ENCODE assay signal across 18 cellular contexts in the genomic region with DNA sequence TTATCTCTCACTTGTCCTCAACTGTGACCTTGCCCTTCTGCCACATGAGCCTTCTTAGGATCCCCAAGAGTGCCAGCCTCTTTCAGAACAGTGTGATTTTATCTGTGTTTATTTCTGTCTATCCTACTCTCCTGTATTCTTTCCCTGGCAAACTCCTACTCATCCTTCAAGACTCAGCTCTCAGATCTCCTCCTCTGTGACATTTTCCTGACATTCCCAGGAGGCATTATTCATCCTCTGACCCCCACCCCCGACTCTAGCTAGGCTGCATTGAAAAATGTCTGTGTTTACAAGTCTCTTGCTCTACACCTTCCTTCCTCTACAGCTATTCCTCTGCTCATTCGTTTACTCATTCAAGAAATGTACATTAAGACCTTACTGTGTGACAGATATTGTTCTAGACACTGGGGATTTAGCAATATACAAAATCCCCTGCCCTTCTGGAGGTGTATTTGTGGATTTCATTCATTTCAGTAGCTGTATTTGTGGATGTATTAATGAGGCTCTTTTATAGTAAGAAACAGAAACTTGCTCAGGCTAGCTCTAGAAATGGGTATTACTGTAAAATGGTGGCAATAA.
DNase-seq lines count a peak whose midpoint lies in the region; ATAC-seq, FAIRE-seq and TF ChIP-seq lines count a peak whose summit lies in the region.
"Had no signal": no experiment of that assay in that cellular context is flagged by ENCODE, and none has a peak within 500 bp of the region (broad histone marks: within the 10 kb centered on the region; RNA-seq: fewer than 3 reads in every experiment).

No MANE protein-coding gene starts in this region.

- H3K9me1 ChIP-seq in keratinocyte (ENCODE audit: control insufficient read depth, extremely low read depth, insufficient read depth, low read length) = no peaks in the 10 kb centered on the region

- no peak overlapping the region for H3K4me3 Mint-ChIP-seq in stimulated activated effector memory CD8-positive, alpha-beta T cell treated with anti-CD3 and anti-CD28 coated beads, Interleukin-12 subunit alpha, Interleukin-12 subunit beta, amount 100 ng/mL, for 72 hours
- H3K4me3 Mint-ChIP-seq: mesothelial cell of epicardium, nephron, T-helper 17 cell had no signal

- ATAC-seq in stimulated activated effector memory CD8-positive, alpha-beta T cell treated with anti-CD3 and anti-CD28 coated beads, Interleukin-12 subunit alpha, Interleukin-12 subunit beta, amount 100 ng/mL, for 72 hours = peak; percentile 55
- ATAC-seq in GM18907 (IDR thresholded peaks at IDR 0.05; ENCODE audit: unreplicated experiment) (no peak), mucosa of descending colon (no peak)
- ATAC-seq: T-helper 17 cell had no signal

- no peak overlapping the region for H3K9ac ChIP-seq in keratinocyte (ENCODE audit: control insufficient read depth, extremely low read depth, insufficient read depth, low read length)

- no peaks in the 10 kb centered on the region for H3K9me3 Mint-ChIP-seq in stimulated activated effector memory CD8-positive, alpha-beta T cell treated with anti-CD3 and anti-CD28 coated beads, Interleukin-12 subunit alpha, Interleukin-12 subunit beta, amount 100 ng/mL, for 72 hours

- no peaks in the 10 kb centered on the region for H3K4me1 Mint-ChIP-seq in stimulated activated effector memory CD8-positive, alpha-beta T cell treated with anti-CD3 and anti-CD28 coated beads, Interleukin-12 subunit alpha, Interleukin-12 subunit beta, amount 100 ng/mL, for 72 hours
- H3K4me1 Mint-ChIP-seq: T-helper 17 cell had no signal

- peak overlapping the region; percentile 30 for H2AFZ ChIP-seq in keratinocyte (ENCODE audit: control insufficient read depth, low read length)

- H3K27ac Mint-ChIP-seq in stimulated activated effector memory CD8-positive, alpha-beta T cell treated with anti-CD3 and anti-CD28 coated beads, Interleukin-12 subunit alpha, Interleukin-12 subunit beta, amount 100 ng/mL, for 72 hours = no peak overlapping the region
- H3K27ac Mint-ChIP-seq: mesothelial cell of epicardium, nephron, T-helper 17 cell had no signal

- H3K4me2 ChIP-seq in keratinocyte (ENCODE audit: control insufficient read depth, extremely low read depth, insufficient read depth, low read depth, low read length) = no peak overlapping the region

- dilution Hi-C loops in keratinocyte (cut with MboI; ENCODE audit: extremely low pct_ligation_motif_present, low sequenced_read_pairs) = no loop called here

- intact Hi-C loops in mucosa of descending colon (cut with DNase I, micrococcal nuclease) = no loop called here

- POLR2A ChIA-PET in HEK293 (lab: Yijun Ruan, JAX) = interaction anchor here (1.1 kb wide), 1 partner anchor 104 kb away, joined by 5 read pairs; a partner anchor contains a TSS

- H3K36me3 Mint-ChIP-seq in stimulated activated effector memory CD8-positive, alpha-beta T cell treated with anti-CD3 and anti-CD28 coated beads, Interleukin-12 subunit alpha, Interleukin-12 subunit beta, amount 100 ng/mL, for 72 hours = no peaks in the 10 kb centered on the region

- no peaks in the 10 kb centered on the region for H3K79me2 ChIP-seq in keratinocyte (ENCODE audit: control insufficient read depth, insufficient read depth, low read length)

- H3K9me3 ChIP-seq in HEK293 (ENCODE audit: control insufficient read depth, insufficient read depth, low read depth, low read length) (no peaks in the 10 kb centered on the region), WERI-Rb-1 (ENCODE audit: severe bottlenecking) (peaks cover 6% of the 10 kb centered on the region), keratinocyte (ENCODE audit: control insufficient read depth, low read depth, low read length) (no peaks in the 10 kb centered on the region), mucosa of descending colon (peaks cover 3% of the 10 kb centered on the region)

- H3K27me3 ChIP-seq in WERI-Rb-1 (ENCODE audit: insufficient read depth, low read depth, severe bottlenecking) = no peaks in the 10 kb centered on the region
- no peaks in the 10 kb centered on the region for H3K27me3 ChIP-seq in keratinocyte (ENCODE audit: control insufficient read depth, extremely low read depth, insufficient read depth, low read length)

- H3K4me1 ChIP-seq in HEK293 (ENCODE audit: control insufficient read depth, insufficient read depth, low read length) = peaks cover 12% of the 10 kb centered on the region
- peaks cover 21% of the 10 kb centered on the region for H3K4me1 ChIP-seq in keratinocyte (ENCODE audit: control insufficient read depth, extremely low read depth, insufficient read depth, low read length)
- H3K4me1 ChIP-seq in mucosa of descending colon (ENCODE audit: low read depth) = peaks cover 6% of the 10 kb centered on the region

- CTCF ChIA-PET in HEK293 (lab: Yijun Ruan, JAX) = interaction anchor here (0.6 to 2.3 kb wide), 8 partner anchors 10 to 351 kb away, joined by 3 to 8 read pairs (median 3); a partner anchor contains a TSS

- DNase-seq in WERI-Rb-1 (no peak), keratinocyte (ENCODE audit: low read depth, low spot score) (no peak), activated gamma-delta T cell treated with Interleukin-2 at 50 U/mL for 16 hours (no peak), mucosa of descending colon (no peak)
- DNase-seq in stimulated activated effector memory CD8-positive, alpha-beta T cell treated with anti-CD3 and anti-CD28 coated beads, Interleukin-12 subunit alpha, Interleukin-12 subunit beta, amount 100 ng/mL, for 72 hours (ENCODE audit: low spot score in 2 of 2) = peak in 1 of 2 donors; percentile 38
- DNase-seq: activated CD8-positive, alpha-beta memory T cell treated with anti-CD3 and anti-CD28 coated beads, Interleukin-2, amount 50 U/mL, for 4 hours; activated effector memory CD4-positive, alpha-beta T cell treated with Interleukin-2 at 50 U/mL for 16 hours; effector CD4-positive, alpha-beta T cell; GOT3; NCI-H146; NCI-H524 treated with DMSO at 0.1 percent for 48 hours; stimulated activated CD4-positive, alpha-beta T cell treated with anti-CD3 and anti-CD28 coated beads, Interleukin-1b, Interleukin-23, amount 100 ng/mL, for 48 hours; T-helper 17 cell had no signal

- H3K36me3 ChIP-seq in HEK293 (ENCODE audit: control insufficient read depth in 2 of 2, insufficient read depth in 1 of 2, low read length in 2 of 2) (no peaks in the 10 kb centered on the region), WERI-Rb-1 (no peaks in the 10 kb centered on the region), keratinocyte (ENCODE audit: control insufficient read depth in 2 of 2, extremely low read depth in 1 of 2, insufficient read depth in 2 of 2, low read length in 2 of 2) (no peaks in the 10 kb centered on the region), mucosa of descending colon (ENCODE audit: low read depth) (no peaks in the 10 kb centered on the region)

- TF ChIP-seq CTCF in HEK293 (tag by site-specific recombination; IDR thresholded peaks at IDR 0.05) (no peak), WERI-Rb-1 (IDR thresholded peaks at IDR 0.05; ENCODE audit: low read depth, low read length) (no peak), keratinocyte (optimal IDR thresholded peaks at IDR 0.05 in 1 of 3, IDR thresholded peaks at IDR 0.05 in 1 of 3, conservative IDR thresholded peaks at IDR 0.05 in 1 of 3; ENCODE audit: extremely low read depth in 1 of 3, insufficient read depth in 2 of 3, low read length in 3 of 3) (no peak), mucosa of descending colon (IDR thresholded peaks at IDR 0.05) (no peak)

- no peaks in the 10 kb centered on the region for H4K20me1 ChIP-seq in keratinocyte (ENCODE audit: control insufficient read depth, extremely low read depth, insufficient read depth, low read length)

- no peak for FAIRE-seq in keratinocyte (lab: Jason Lieb, UNC)

- H3K27ac ChIP-seq in HEK293 (ENCODE audit: extremely low read depth, low read depth, low read length) = no peak overlapping the region
- H3K27ac ChIP-seq in WERI-Rb-1 = peak overlapping the region; percentile 89
- no peak overlapping the region for H3K27ac ChIP-seq in keratinocyte (ENCODE audit: control insufficient read depth, insufficient read depth, low read length)
- H3K27ac ChIP-seq: HL-60 had no signal

- no peak overlapping the region for H3K4me3 ChIP-seq in HEK293 (ENCODE audit: low read depth, low read length)
- no peak overlapping the region for H3K4me3 ChIP-seq in WERI-Rb-1 (ENCODE audit: low read depth, low read length)
- no peak overlapping the region for H3K4me3 ChIP-seq in keratinocyte (ENCODE audit: control insufficient read depth in 2 of 3, extremely low read depth in 1 of 3, insufficient read depth in 2 of 3, low read depth in 1 of 3, low read length in 3 of 3)
- no peak overlapping the region for H3K4me3 ChIP-seq in mucosa of descending colon

TF ChIP-seq in HEK293, 187 proteins besides CTCF, POLR2A, EP300 and RAD21:
- TF ChIP-seq ZNF521 (tag by site-specific recombination; IDR thresholded peaks at IDR 0.05) (no peak), ZFHX2 (tag by site-specific recombination; conservative IDR thresholded peaks at IDR 0.05) (peak; percentile 47), EGR2 (tag by site-specific recombination; IDR thresholded peaks at IDR 0.05; ENCODE audit: low read depth) (peak; percentile 56), PRDM1 (tag by site-specific recombination; IDR thresholded peaks at IDR 0.05) (no peak), MZF1 (tag by site-specific recombination; IDR thresholded peaks at IDR 0.05; ENCODE audit: borderline replicate concordance) (0 out of 2 replicates have a peak, but pooled peaks have one; percentile 23), ZNF335 (tag by site-specific recombination; conservative IDR thresholded peaks at IDR 0.05) (peak; percentile 29; the same call in 1 of the 2 replicates), ZFP3 (tag by site-specific recombination; IDR thresholded peaks at IDR 0.05; ENCODE audit: low read depth) (peak; percentile 94)
- TF ChIP-seq, protein P1, sequence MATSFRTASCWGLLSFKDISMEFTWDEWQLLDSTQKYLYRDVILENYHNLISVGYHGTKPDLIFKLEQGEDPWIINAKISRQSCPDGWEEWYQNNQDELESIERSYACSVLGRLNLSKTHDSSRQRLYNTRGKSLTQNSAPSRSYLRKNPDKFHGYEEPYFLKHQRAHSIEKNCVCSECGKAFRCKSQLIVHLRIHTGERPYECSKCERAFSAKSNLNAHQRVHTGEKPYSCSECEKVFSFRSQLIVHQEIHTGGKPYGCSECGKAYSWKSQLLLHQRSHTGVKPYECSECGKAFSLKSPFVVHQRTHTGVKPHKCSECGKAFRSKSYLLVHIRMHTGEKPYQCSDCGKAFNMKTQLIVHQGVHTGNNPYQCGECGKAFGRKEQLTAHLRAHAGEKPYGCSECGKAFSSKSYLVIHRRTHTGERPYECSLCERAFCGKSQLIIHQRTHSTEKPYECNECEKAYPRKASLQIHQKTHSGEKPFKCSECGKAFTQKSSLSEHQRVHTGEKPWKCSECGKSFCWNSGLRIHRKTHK (tag by site-specific recombination; IDR thresholded peaks at IDR 0.05) = no peak
